In the genomic region with DNA sequence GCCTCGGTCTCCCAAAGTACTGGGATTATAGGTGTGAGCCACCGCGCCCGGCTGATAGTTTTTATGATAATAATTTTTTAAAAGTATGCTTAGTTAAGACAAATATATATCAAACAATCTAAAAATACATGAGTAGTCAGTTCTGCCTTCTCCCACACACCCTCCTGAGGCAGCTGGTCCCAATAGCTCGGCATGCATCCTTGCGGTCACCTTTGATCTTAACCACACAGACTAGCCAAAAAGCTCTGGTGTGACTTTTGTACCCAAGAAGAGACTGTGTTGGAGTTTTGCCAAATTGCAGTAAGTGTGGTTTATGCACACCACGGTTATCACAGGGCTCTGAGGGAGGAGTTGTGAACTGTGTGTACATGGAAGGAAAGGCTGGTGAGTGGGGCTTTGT, we compare ENCODE assay signal across 12 cellular contexts. TPM values are rescaled to one million over a fixed set of nuclear protein-coding genes. Genes with fewer than 3 reads are reported as not detected.
A peak's percentile ranks its signal among the peaks of the same experiment; 100 is the strongest.
DNase-seq lines count a peak whose midpoint lies in the region; ATAC-seq and TF ChIP-seq lines count a peak whose summit lies in the region.
"Had no signal": no experiment of that assay in that cellular context is flagged by ENCODE, and none has a peak within 500 bp of the region (broad histone marks: within the 10 kb centered on the region; RNA-seq: fewer than 3 reads in every experiment).

No MANE protein-coding gene starts in this region.

- ATAC-seq in GM18861 (IDR thresholded peaks at IDR 0.05; ENCODE audit: unreplicated experiment), result no peak
- no peak for ATAC-seq in upper lobe of left lung (ENCODE audit: low FRiP score in 2 of 2)

- peaks cover 11 to 68% (median 48%) of the 10 kb centered on the region in 4 donors for H3K36me3 ChIP-seq in liver (ENCODE audit: control insufficient read depth in 4 of 4, insufficient read depth in 3 of 4, low read depth in 1 of 4, low read length in 3 of 4)
- peaks cover 61 to 99% (median 83%) of the 10 kb centered on the region in 4 donors for H3K36me3 ChIP-seq in upper lobe of left lung
- H3K36me3 ChIP-seq: ovary had no signal

- TF ChIP-seq CTCF in liver (IDR thresholded peaks at IDR 0.05; ENCODE audit: low read depth, low read length, missing input control) (no peak), upper lobe of left lung (IDR thresholded peaks at IDR 0.05) (no peak)

- TF ChIP-seq POLR2A in upper lobe of left lung (IDR thresholded peaks at IDR 0.05), result no peak

- no peak overlapping the region for H3K4me3 ChIP-seq in liver (ENCODE audit: low read depth in 1 of 3, low read length in 3 of 3)
- no peak overlapping the region for H3K4me3 ChIP-seq in upper lobe of left lung
- H3K4me3 ChIP-seq: gastrocnemius medialis, ovary had no signal

- DNase-seq in SW480 (ENCODE audit: low spot score) (peak; percentile 99), activated T-cell treated with anti-CD3 and anti-CD28 coated beads for 48 hours (ENCODE audit: low read depth) (peak; percentile 58), AG08396 (ENCODE audit: low spot score) (no peak), upper lobe of left lung (no peak), NCI-H345 treated with DMSO at 0.1 percent for 48 hours (lab: John Stamatoyannopoulos, UW; ENCODE audit: unreplicated experiment) (no peak)
- peak; percentile 77 for DNase-seq in stimulated activated CD8-positive, alpha-beta memory T cell treated with anti-CD3 and anti-CD28 coated beads, Interleukin-4, amount 100 ng/mL, for 48 hours
- DNase-seq: activated B cell treated with CpG ODN at 0.5 μM for 24 hours, gastrocnemius medialis, NCI-H187, ovary had no signal

- no peaks in the 10 kb centered on the region for H3K27me3 ChIP-seq in liver (ENCODE audit: control insufficient read depth in 4 of 4, insufficient read depth in 4 of 4, low read length in 3 of 4)
- H3K27me3 ChIP-seq in upper lobe of left lung, result no peaks in the 10 kb centered on the region
- H3K27me3 ChIP-seq: gastrocnemius medialis, ovary had no signal

- no peak overlapping the region for H3K27ac ChIP-seq in liver (ENCODE audit: low read depth in 1 of 2, low read length in 2 of 2)
- no peak overlapping the region for H3K27ac ChIP-seq in upper lobe of left lung
- H3K27ac ChIP-seq: gastrocnemius medialis, ovary had no signal

- H3K4me1 ChIP-seq in liver (ENCODE audit: control insufficient read depth in 4 of 4, insufficient read depth in 4 of 4, low read length in 3 of 4), result peaks cover 0 to 4% (median 0%) of the 10 kb centered on the region in 4 donors
- H3K4me1 ChIP-seq in upper lobe of left lung, result no peaks in the 10 kb centered on the region
- H3K4me1 ChIP-seq: gastrocnemius medialis had no signal

- H3K9me3 ChIP-seq in liver (ENCODE audit: control insufficient read depth in 4 of 4, low read length in 3 of 4) (no peaks in the 10 kb centered on the region), upper lobe of left lung (no peaks in the 10 kb centered on the region)
- H3K9me3 ChIP-seq: gastrocnemius medialis, ovary had no signal

- no peak overlapping the region for H3K9ac ChIP-seq in liver (ENCODE audit: low read depth in 1 of 2, low read length in 2 of 2)

- 55% methylated on average over 7 of the region's 7 CpGs for WGBS in liver
- WGBS in upper lobe of left lung, 2 donors, result 80 to 84% methylated on average over 7 of the region's 7 CpGs

- peak in 1 of 2 donors; percentile 44 for TF ChIP-seq RAD21 in liver (IDR thresholded peaks at IDR 0.05)

- no peak for TF ChIP-seq EP300 in upper lobe of left lung (IDR thresholded peaks at IDR 0.05)

TF ChIP-seq in liver, 16 proteins besides CTCF, POLR2A, EP300 and RAD21:
- TF ChIP-seq HNF4G (IDR thresholded peaks at IDR 0.05), result peak; percentile 46
- TF ChIP-seq FOXA1 (IDR thresholded peaks at IDR 0.05), result no peak
- peak in 1 of 2 donors; percentile 10 for TF ChIP-seq JUND (IDR thresholded peaks at IDR 0.05)
- peak; percentile 57 for TF ChIP-seq SP1 (IDR thresholded peaks at IDR 0.05)
- no peak for TF ChIP-seq GABPA (IDR thresholded peaks at IDR 0.05 in 1 of 2, conservative IDR thresholded peaks at IDR 0.05 in 1 of 2)
- TF ChIP-seq HNF4A (conservative IDR thresholded peaks at IDR 0.05), result peak; percentile 76 to 79
- peak; percentile 22 to 36 for TF ChIP-seq RXRA (IDR thresholded peaks at IDR 0.05)
- no peak for TF ChIP-seq EGR1 (IDR thresholded peaks at IDR 0.05; ENCODE audit: low read depth in 2 of 2)
- TF ChIP-seq YY1 (IDR thresholded peaks at IDR 0.05), result no peak

RNA-seq across cellular contexts. Expression of a gene that starts 25.6 kb away (rescaled TPM):
- total RNA-seq in liver (10 to 100 TPM; 52.5 to 94.6 TPM), upper lobe of left lung (100 to 1,000 TPM in 3 of 6 donors, 10 to 100 TPM in 3; 68.3 to 212 (median 118) TPM)
- polyA plus RNA-seq in liver, result 10 to 100 TPM; 31.5 to 37.9 TPM

RNA-seq across cellular contexts. Expression of a gene that starts 51.7 kb away (rescaled TPM):
- 10 to 100 TPM; 20.5 to 37.4 TPM for total RNA-seq in liver
- 10 to 100 TPM; 15.5 to 41.2 TPM for polyA plus RNA-seq in liver
- 10 to 100 TPM; 36.7 to 97.4 (median 68.4) TPM for total RNA-seq in upper lobe of left lung

Comparison
In these comparisons a context has a peak if more than half of its experiments do, and no peak if none do; other contexts are left out.
1. DNase-seq: peak in SW480 (single experiment), activated T-cell treated with anti-CD3 and anti-CD28 coated beads for 48 hours (single experiment) and stimulated activated CD8-positive, alpha-beta memory T cell treated with anti-CD3 and anti-CD28 coated beads, Interleukin-4, amount 100 ng/mL, for 48 hours (single experiment); none in AG08396 (single experiment), upper lobe of left lung (0 of 2) and NCI-H345 treated with DMSO at 0.1 percent for 48 hours (single experiment).